8 cellular contexts compared by ENCODE assay signal in genomic region chr2:36597003-36597531, GRCh38. TPM values are rescaled to one million over a fixed set of nuclear protein-coding genes. Genes with fewer than 3 reads are reported as not detected.
A peak's percentile ranks its signal among the peaks of the same experiment; 100 is the strongest.
DNase-seq lines count a peak whose midpoint lies in the region; ATAC-seq and TF ChIP-seq lines count a peak whose summit lies in the region.

No MANE protein-coding gene starts in this region.

- peak overlapping the region; percentile 82 for H3K4me3 ChIP-seq in BE2C (ENCODE audit: low read depth, low read length)
- peak overlapping the region; percentile 77 for H3K4me3 ChIP-seq in KMS-11 (IDR thresholded peaks at IDR 0.05; ENCODE audit: insufficient read depth, low read depth, low read length)
- peak overlapping the region; percentile 95 for H3K4me3 ChIP-seq in colonic mucosa

- peaks cover 12% of the 10 kb centered on the region; the same call in 1 of the 2 replicates for H3K79me2 ChIP-seq in KMS-11 (ENCODE audit: insufficient read depth, low read depth)

- no peaks in the 10 kb centered on the region for H3K9me3 ChIP-seq in BE2C
- H3K9me3 ChIP-seq in colonic mucosa: no peaks in the 10 kb centered on the region

- peak overlapping the region; percentile 90 for H3K4me3 Mint-ChIP-seq in natural killer cell

- H3K36me3 ChIP-seq in BE2C: no peaks in the 10 kb centered on the region
- H3K36me3 ChIP-seq in KMS-11 (ENCODE audit: insufficient read depth): no peaks in the 10 kb centered on the region
- no peaks in the 10 kb centered on the region for H3K36me3 ChIP-seq in colonic mucosa

- H3K27ac ChIP-seq in KMS-11: peak overlapping the region; percentile 55
- H3K27ac ChIP-seq in colonic mucosa: peak overlapping the region; percentile 93

- no peaks in the 10 kb centered on the region for H3K27me3 ChIP-seq in BE2C
- no peaks in the 10 kb centered on the region for H3K27me3 ChIP-seq in KMS-11 (ENCODE audit: insufficient read depth, low read depth)
- H3K27me3 ChIP-seq in colonic mucosa: no peaks in the 10 kb centered on the region

- intact Hi-C loops in colonic mucosa (cut with DNase I): no loop called here
- intact Hi-C loops in natural killer cell (cut with micrococcal nuclease): no loop called here

- H3K9ac ChIP-seq in KMS-11: peak overlapping the region; percentile 72; the same call in 1 of the 2 replicates
- H3K9ac ChIP-seq in colonic mucosa (ENCODE audit: low read depth in 2 of 2, low read length in 2 of 2): peak overlapping the region; percentile 56 to 73

- peak overlapping the region; percentile 91 for H3K4me2 ChIP-seq in KMS-11

- no peaks in the 10 kb centered on the region for H3K9me3 Mint-ChIP-seq in natural killer cell

- H3K4me1 ChIP-seq in BE2C (no peaks in the 10 kb centered on the region), KMS-11 (ENCODE audit: low read depth, poor library complexity, severe bottlenecking) (peaks cover 11% of the 10 kb centered on the region), colonic mucosa (peaks cover 12% of the 10 kb centered on the region)

- H3K27me3 Mint-ChIP-seq in natural killer cell (ENCODE audit: low read depth in 2 of 2): no peaks in the 10 kb centered on the region

- H3K4me1 Mint-ChIP-seq in natural killer cell: peaks cover 32 to 44% of the 10 kb centered on the region in 2 donors

- peak overlapping the region in 1 of 2 donors; percentile 82 for H3K27ac Mint-ChIP-seq in natural killer cell

- peak overlapping the region; percentile 83 for H2AFZ ChIP-seq in KMS-11 (ENCODE audit: low read depth)

- DNase-seq in BE2C (no peak), colonic mucosa (peak; percentile 24), natural killer cell (no peak), GOT3 (lab: John Stamatoyannopoulos, UW) (no peak), DMS79 treated with DMSO at 0.1 percent for 48 hours (lab: John Stamatoyannopoulos, UW) (no peak), COLO829 (ENCODE audit: low spot score) (no peak)

- H4K20me1 ChIP-seq in KMS-11 (ENCODE audit: insufficient read depth): no peaks in the 10 kb centered on the region

- ATAC-seq in natural killer cell (no peak), GM21367 (IDR thresholded peaks at IDR 0.05; ENCODE audit: unreplicated experiment) (no peak)

- no peaks in the 10 kb centered on the region for H3K36me3 Mint-ChIP-seq in natural killer cell

- TF ChIP-seq CTCF in BE2C (IDR thresholded peaks at IDR 0.05; ENCODE audit: low read depth, low read length) (no peak), KMS-11 (conservative IDR thresholded peaks at IDR 0.05; ENCODE audit: low read depth, low read length) (no peak), colonic mucosa (IDR thresholded peaks at IDR 0.05) (no peak), natural killer cell (IDR thresholded peaks at IDR 0.05) (no peak)

RNA-seq across cellular contexts. Expression of gene FEZ2, which starts 0.9 kb away (rescaled TPM):
- 18.7 TPM for polyA plus RNA-seq in BE2C (2012; ENCODE audit: insufficient read depth, insufficient read length, low read depth)
- total RNA-seq in colonic mucosa (10 to 100 TPM; 34.3 to 50.0 TPM), natural killer cell (10 to 100 TPM; 25.9 to 41.7 (median 36.0) TPM)
